ENCODE assay signal across 10 cellular contexts in the genomic region with DNA sequence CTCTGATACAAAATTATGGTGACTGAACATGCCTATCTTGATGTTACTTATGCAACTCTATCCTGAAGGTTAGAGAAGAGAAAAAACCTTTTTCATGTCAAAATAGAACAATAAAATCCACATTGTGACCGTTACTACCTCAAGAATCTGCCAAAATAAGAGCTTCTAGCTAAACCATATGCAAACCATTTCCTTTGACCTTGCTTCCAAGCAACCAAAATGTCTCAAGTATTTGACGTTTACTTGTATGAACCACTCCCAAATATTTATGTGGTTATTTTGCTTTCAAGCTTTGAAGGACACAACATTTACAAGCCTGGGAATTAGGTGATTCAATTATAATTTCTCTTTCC. TPM values are rescaled to one million over a fixed set of nuclear protein-coding genes. Genes with fewer than 3 reads are reported as not detected.
A peak's percentile ranks its signal among the peaks of the same experiment; 100 is the strongest.
DNase-seq lines count a peak whose midpoint lies in the region; ATAC-seq and TF ChIP-seq lines count a peak whose summit lies in the region.
"Had no signal": no experiment of that assay in that cellular context is flagged by ENCODE, and none has a peak within 500 bp of the region (broad histone marks: within the 10 kb centered on the region; RNA-seq: fewer than 3 reads in every experiment).

No MANE protein-coding gene starts in this region.

- in situ Hi-C loops in GM13976 (cut with MboI; ENCODE audit: low sequenced_read_pairs, unreplicated experiment): no loop called here

- peak overlapping the region; percentile 30; the same call in 1 of the 2 replicates for H3K4me3 ChIP-seq in GM08714 (ENCODE audit: low read length)
- H3K4me3 ChIP-seq in endodermal cell (ENCODE audit: low read length): no peak overlapping the region
- H3K4me3 ChIP-seq in SK-N-SH (ENCODE audit: low read depth in 2 of 2, low read length in 1 of 2): no peak overlapping the region

- H3K36me3 ChIP-seq in endodermal cell (ENCODE audit: control insufficient read depth, insufficient read depth, low read length) (no peaks in the 10 kb centered on the region), SK-N-SH (replicated peaks in 1 of 2; ENCODE audit: control insufficient read depth in 1 of 2, insufficient read depth in 2 of 2, low read length in 1 of 2) (no peaks in the 10 kb centered on the region)

- WGBS in endodermal cell (ENCODE audit: insufficient coverage in 1 of 2, insufficient read length in 1 of 2), 2 experiments: 92 to 93% methylated on average over 2 of the region's 2 CpGs
- WGBS in SK-N-SH (ENCODE audit: low lambda C conversion rate): 84% methylated on average over 2 of the region's 2 CpGs

- H3K4me1 Mint-ChIP-seq in endodermal cell: peaks cover 50% of the 10 kb centered on the region

- H3K9me2 ChIP-seq in SK-N-SH: no peaks in the 10 kb centered on the region

- H2AFZ ChIP-seq in SK-N-SH (ENCODE audit: low read depth): no peak overlapping the region

- H3K4me1 ChIP-seq in endodermal cell (ENCODE audit: control insufficient read depth, insufficient read depth, low read length): peaks cover 8% of the 10 kb centered on the region
- H3K4me1 ChIP-seq in SK-N-SH (ENCODE audit: control insufficient read depth in 1 of 2, insufficient read depth in 2 of 2, low read depth in 1 of 2, low read length in 1 of 2): peaks cover 7 to 15% of the 10 kb centered on the region in 2 experiments; a peak in 3 of 4 replicates

- no peak overlapping the region for H3K27ac ChIP-seq in endodermal cell (ENCODE audit: low read depth, low read length)
- H3K27ac ChIP-seq in SK-N-SH (ENCODE audit: low read depth in 2 of 2, low read length in 1 of 2): no peak overlapping the region

- H3K36me3 Mint-ChIP-seq in endodermal cell (ENCODE audit: low read depth): peaks cover 9% of the 10 kb centered on the region

- TF ChIP-seq CTCF in GM20000 (IDR thresholded peaks at IDR 0.05; ENCODE audit: extremely low read depth, missing control alignments) (no peak), endodermal cell (conservative IDR thresholded peaks at IDR 0.05) (no peak), GM13976 (IDR thresholded peaks at IDR 0.05; ENCODE audit: borderline replicate concordance, control extremely low read depth, extremely low read depth, insufficient read depth, missing control alignments) (no peak), SK-N-SH (IDR thresholded peaks at IDR 0.05) (no peak)

- no peak for TF ChIP-seq RAD21 in SK-N-SH (IDR thresholded peaks at IDR 0.05; ENCODE audit: low read length)

- H3F3A ChIP-seq in SK-N-SH (replicated peaks; ENCODE audit: insufficient read depth): no peaks in the 10 kb centered on the region

- no peaks in the 10 kb centered on the region for H3K27me3 ChIP-seq in endodermal cell (ENCODE audit: control insufficient read depth, insufficient read depth, low read length, poor library complexity, severe bottlenecking)
- no peaks in the 10 kb centered on the region for H3K27me3 ChIP-seq in SK-N-SH (ENCODE audit: insufficient read depth)

- CTCF ChIA-PET in SK-N-SH (lab: Yijun Ruan, JAX): interaction anchor here (0.6 to 1.2 kb wide), 2 partner anchors 13 to 216 kb away, joined by 3 read pairs; no protein-coding TSS in a partner anchor

- POLR2A ChIA-PET in SK-N-SH (lab: Yijun Ruan, JAX): no interaction called here

- peaks cover 4% of the 10 kb centered on the region; the same call in 1 of the 2 replicates for H4K20me1 ChIP-seq in SK-N-SH (ENCODE audit: insufficient read depth)

- peak; percentile 34 for ATAC-seq in HG03378 (IDR thresholded peaks at IDR 0.05; ENCODE audit: unreplicated experiment)

- peaks cover 2% of the 10 kb centered on the region for H3K9me3 Mint-ChIP-seq in endodermal cell
- H3K9me3 Mint-ChIP-seq: dendritic cell treated with granulocyte-macrophage colony-stimulating factor and Interleukin-4, amounts not matched to agents 40 ng/mL and 50 ng/mL, for 4 days had no signal

- peak; percentile 43 for DNase-seq in GM20000 (ENCODE audit: low spot score)
- no peak for DNase-seq in endodermal cell
- DNase-seq in GM13976 (ENCODE audit: low spot score): no peak
- no peak for DNase-seq in SK-N-SH
- DNase-seq in NOMO-1 treated with DMSO at 0.1 percent for 48 hours (lab: John Stamatoyannopoulos, UW; ENCODE audit: unreplicated experiment): no peak
- DNase-seq in NCI-H748 treated with DMSO at 0.1 percent for 48 hours (lab: John Stamatoyannopoulos, UW): no peak
- DNase-seq: RPMI8226 had no signal

- peaks cover 30% of the 10 kb centered on the region; the same call in 1 of the 2 replicates for H3K79me2 ChIP-seq in SK-N-SH (ENCODE audit: insufficient read depth)

- H3K4me3 Mint-ChIP-seq in endodermal cell: peak overlapping the region; percentile 29
- H3K4me3 Mint-ChIP-seq: dendritic cell treated with granulocyte-macrophage colony-stimulating factor and Interleukin-4, amounts not matched to agents 40 ng/mL and 50 ng/mL, for 4 days had no signal

- no peaks in the 10 kb centered on the region for H3K9me3 ChIP-seq in endodermal cell (ENCODE audit: control insufficient read depth, low read length)
- H3K9me3 ChIP-seq in SK-N-SH: no peaks in the 10 kb centered on the region

- no peaks in the 10 kb centered on the region for H3K27me3 Mint-ChIP-seq in endodermal cell (ENCODE audit: insufficient read depth)
- H3K27me3 Mint-ChIP-seq: dendritic cell treated with granulocyte-macrophage colony-stimulating factor and Interleukin-4, amounts not matched to agents 40 ng/mL and 50 ng/mL, for 4 days had no signal

- H3K4me2 ChIP-seq in SK-N-SH: no peak overlapping the region

- TF ChIP-seq EP300 in SK-N-SH (IDR thresholded peaks at IDR 0.05; ENCODE audit: borderline replicate concordance in 1 of 2, low read depth in 1 of 2, low read length in 1 of 2): no peak

- H3K9ac ChIP-seq in endodermal cell (ENCODE audit: extremely low read depth, low read length, poor library complexity, severe bottlenecking) (no peak overlapping the region), SK-N-SH (no peak overlapping the region)

- peak overlapping the region; percentile 91 for H3K27ac Mint-ChIP-seq in endodermal cell

TF ChIP-seq in SK-N-SH, 30 proteins besides CTCF, POLR2A, EP300 and RAD21:
- TF ChIP-seq FOSL2 (IDR thresholded peaks at IDR 0.05; ENCODE audit: borderline replicate concordance, low read depth): no peak
- TF ChIP-seq, protein P1, sequence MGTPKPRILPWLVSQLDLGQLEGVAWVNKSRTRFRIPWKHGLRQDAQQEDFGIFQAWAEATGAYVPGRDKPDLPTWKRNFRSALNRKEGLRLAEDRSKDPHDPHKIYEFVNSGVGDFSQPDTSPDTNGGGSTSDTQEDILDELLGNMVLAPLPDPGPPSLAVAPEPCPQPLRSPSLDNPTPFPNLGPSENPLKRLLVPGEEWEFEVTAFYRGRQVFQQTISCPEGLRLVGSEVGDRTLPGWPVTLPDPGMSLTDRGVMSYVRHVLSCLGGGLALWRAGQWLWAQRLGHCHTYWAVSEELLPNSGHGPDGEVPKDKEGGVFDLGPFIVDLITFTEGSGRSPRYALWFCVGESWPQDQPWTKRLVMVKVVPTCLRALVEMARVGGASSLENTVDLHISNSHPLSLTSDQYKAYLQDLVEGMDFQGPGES (IDR thresholded peaks at IDR 0.05; ENCODE audit: low read depth, low read length): no peak
- TF ChIP-seq TCF12 (IDR thresholded peaks at IDR 0.05): no peak
- no peak for TF ChIP-seq RFX5 (IDR thresholded peaks at IDR 0.05; ENCODE audit: low read length)
- TF ChIP-seq USF1 (IDR thresholded peaks at IDR 0.05; ENCODE audit: borderline replicate concordance, low read depth): no peak
- TF ChIP-seq NFIC (IDR thresholded peaks at IDR 0.05; ENCODE audit: borderline replicate concordance): no peak
- TF ChIP-seq JUND (IDR thresholded peaks at IDR 0.05): no peak
- TF ChIP-seq RXRA (IDR thresholded peaks at IDR 0.05; ENCODE audit: borderline replicate concordance, low read depth): no peak
- no peak for TF ChIP-seq TEAD4 (IDR thresholded peaks at IDR 0.05; ENCODE audit: borderline replicate concordance, insufficient read depth)
- no peak for TF ChIP-seq MEF2A (IDR thresholded peaks at IDR 0.05; ENCODE audit: borderline replicate concordance, low read depth)
- TF ChIP-seq ELF1 (IDR thresholded peaks at IDR 0.05): no peak
- TF ChIP-seq SMC3 (IDR thresholded peaks at IDR 0.05; ENCODE audit: low read depth, low read length): no peak
- TF ChIP-seq SIN3A (IDR thresholded peaks at IDR 0.05; ENCODE audit: borderline replicate concordance, low read depth, low read length): no peak
- TF ChIP-seq MXI1 (IDR thresholded peaks at IDR 0.05; ENCODE audit: low read depth, low read length): no peak

RNA-seq across cellular contexts. Expression of gene FOXO1, which starts 13.9 kb away (rescaled TPM):
- 10 to 100 TPM; 20.1 to 29.7 TPM for total RNA-seq in endodermal cell
- 10.5 TPM for polyA plus RNA-seq in endodermal cell (2013, experiment 1 of 2)
- 10.4 TPM for polyA plus RNA-seq in endodermal cell (2013, experiment 2 of 2)
- polyA plus RNA-seq in SK-N-SH (2012; rRNA removed): 1.5 and 1.8 TPM in 2 replicates
- 1.8 and 1.9 TPM in 2 replicates for polyA plus RNA-seq in SK-N-SH (2012; cell fraction: cytosol; rRNA removed)
- polyA plus RNA-seq in SK-N-SH (2012; cell fraction: nucleus; rRNA removed): 2.7 TPM in 2 replicates
